ENCODE assay signal across 1 cellular context in genomic region chr7:44131173-44132009, GRCh38.
A peak's percentile ranks its signal among the peaks of the same experiment; 100 is the strongest.
TF ChIP-seq lines count a peak whose summit lies in the region.

No MANE protein-coding gene starts in this region.

TF ChIP-seq in K562, 482 proteins besides CTCF, POLR2A, EP300 and RAD21 (continued from another document):
- TF ChIP-seq ETS2 (tag; IDR thresholded peaks at IDR 0.05; ENCODE audit: borderline replicate concordance, poor library complexity, severe bottlenecking) = no peak
- TF ChIP-seq TRIM28 (IDR thresholded peaks at IDR 0.05) = no peak
- TF ChIP-seq CHCHD3 (CRISPR knock-in tag; IDR thresholded peaks at IDR 0.05) = no peak
- no peak for TF ChIP-seq THAP7 (CRISPR knock-in tag; IDR thresholded peaks at IDR 0.05)
- no peak for TF ChIP-seq NR2C1 (IDR thresholded peaks at IDR 0.05)
- 0 out of 2 replicates have a peak, but pooled peaks have one; percentile 13 for TF ChIP-seq NR2C1 (tag; IDR thresholded peaks at IDR 0.05)
- no peak for TF ChIP-seq ZNF717 (CRISPR knock-in tag; IDR thresholded peaks at IDR 0.05)
- TF ChIP-seq SMARCE1 (IDR thresholded peaks at IDR 0.05) = no peak
- TF ChIP-seq CREB3L1 (IDR thresholded peaks at IDR 0.05; ENCODE audit: borderline replicate concordance, low read depth) = no peak
- no peak for TF ChIP-seq NCOA1 (IDR thresholded peaks at IDR 0.05; ENCODE audit: low read depth)
- no peak for TF ChIP-seq ZNF23 (CRISPR knock-in tag; IDR thresholded peaks at IDR 0.05)
- no peak for TF ChIP-seq BMI1 (IDR thresholded peaks at IDR 0.05; ENCODE audit: low read length)
- peak; percentile 53; the same call in 1 of the 2 replicates for TF ChIP-seq SMC3 (conservative IDR thresholded peaks at IDR 0.05; ENCODE audit: insufficient read depth, low read depth, low read length)
- peak; percentile 42; the same call in 1 of the 2 replicates for TF ChIP-seq E2F4 (CRISPR knock-in tag; IDR thresholded peaks at IDR 0.05; ENCODE audit: low read depth)
- no peak for TF ChIP-seq NR2C2 (CRISPR knock-in tag; IDR thresholded peaks at IDR 0.05)
- peak; percentile 28; the same call in 1 of the 2 replicates for TF ChIP-seq NR2C2 (tag; IDR thresholded peaks at IDR 0.05)
- peak; percentile 85 for TF ChIP-seq USF1 (CRISPR knock-in tag; IDR thresholded peaks at IDR 0.05)
- TF ChIP-seq ZNF146 (CRISPR knock-in tag; IDR thresholded peaks at IDR 0.05; ENCODE audit: unreplicated experiment) = no peak
- no peak for TF ChIP-seq CBX3 (IDR thresholded peaks at IDR 0.05; ENCODE audit: borderline replicate concordance in 1 of 2, low read length in 2 of 2)
- TF ChIP-seq TAL1 (IDR thresholded peaks at IDR 0.05) = no peak
- no peak for TF ChIP-seq ZNF354B (CRISPR knock-in tag; IDR thresholded peaks at IDR 0.05)
- TF ChIP-seq TRIM24 (IDR thresholded peaks at IDR 0.05) = no peak
- no peak for TF ChIP-seq TAF15 (IDR thresholded peaks at IDR 0.05; ENCODE audit: low read depth, low read length)
- no peak for TF ChIP-seq TCFL5 (CRISPR knock-in tag; conservative IDR thresholded peaks at IDR 0.05)
- no peak for TF ChIP-seq HOMEZ (CRISPR knock-in tag; IDR thresholded peaks at IDR 0.05)
- no peak for TF ChIP-seq HNRNPH1 (optimal IDR thresholded peaks at IDR 0.05; ENCODE audit: low read depth, low read length)
- no peak for TF ChIP-seq TAF1 (IDR thresholded peaks at IDR 0.05; ENCODE audit: control insufficient read depth, extremely low read depth, insufficient read depth, low read length, severe bottlenecking)
- no peak for TF ChIP-seq ZNF316 (IDR thresholded peaks at IDR 0.05)
- TF ChIP-seq SNAPC5 (CRISPR knock-in tag; IDR thresholded peaks at IDR 0.05) = no peak
- TF ChIP-seq MAX (CRISPR knock-in tag; IDR thresholded peaks at IDR 0.05) = peak; percentile 38; the same call in 1 of the 2 replicates
- TF ChIP-seq DEAF1 (CRISPR knock-in tag; IDR thresholded peaks at IDR 0.05) = no peak
- no peak for TF ChIP-seq ESRRA (IDR thresholded peaks at IDR 0.05; ENCODE audit: borderline replicate concordance, low read depth)
- TF ChIP-seq ZNF184 (CRISPR knock-in tag; IDR thresholded peaks at IDR 0.05) = no peak
- no peak for TF ChIP-seq PREB (CRISPR knock-in tag; IDR thresholded peaks at IDR 0.05)
- TF ChIP-seq RFX7 (CRISPR knock-in tag; IDR thresholded peaks at IDR 0.05) = no peak
- no peak for TF ChIP-seq FOXP1 (CRISPR knock-in tag; IDR thresholded peaks at IDR 0.05)
- TF ChIP-seq CGGBP1 (CRISPR knock-in tag; IDR thresholded peaks at IDR 0.05) = no peak
- no peak for TF ChIP-seq NFE2L1 (tag; IDR thresholded peaks at IDR 0.05; ENCODE audit: borderline replicate concordance, low read depth)
- no peak for TF ChIP-seq ZNF395 (CRISPR knock-in tag; IDR thresholded peaks at IDR 0.05)
- TF ChIP-seq E2F6 (IDR thresholded peaks at IDR 0.05; ENCODE audit: borderline replicate concordance in 1 of 2, extremely low read depth in 1 of 2, insufficient read depth in 1 of 2, insufficient read length in 1 of 2, low read depth in 1 of 2, low read length in 1 of 2, poor library complexity in 1 of 2, severe bottlenecking in 1 of 2) = no peak
- no peak for TF ChIP-seq ZNF57 (CRISPR knock-in tag; IDR thresholded peaks at IDR 0.05)
- no peak for TF ChIP-seq ZNF217 (CRISPR knock-in tag; IDR thresholded peaks at IDR 0.05)
- no peak for TF ChIP-seq WHSC1 (IDR thresholded peaks at IDR 0.05; ENCODE audit: low read length)
- TF ChIP-seq TSC22D4 (tag; IDR thresholded peaks at IDR 0.05) = no peak
- no peak for TF ChIP-seq ARNT (IDR thresholded peaks at IDR 0.05)
- no peak for TF ChIP-seq NCOA2 (IDR thresholded peaks at IDR 0.05; ENCODE audit: partially characterized antibody in 2 of 2)
- TF ChIP-seq KLF10 (CRISPR knock-in tag; IDR thresholded peaks at IDR 0.05) = no peak
- no peak for TF ChIP-seq C11orf30 (IDR thresholded peaks at IDR 0.05; ENCODE audit: low read depth)
- no peak for TF ChIP-seq ZC3H4 (CRISPR knock-in tag; IDR thresholded peaks at IDR 0.05; ENCODE audit: borderline replicate concordance)
- TF ChIP-seq HOXB6 (CRISPR knock-in tag; IDR thresholded peaks at IDR 0.05; ENCODE audit: borderline replicate concordance) = no peak
- no peak for TF ChIP-seq ZNF518B (CRISPR knock-in tag; IDR thresholded peaks at IDR 0.05)
- no peak for TF ChIP-seq CXXC5 (CRISPR knock-in tag; IDR thresholded peaks at IDR 0.05)
